22 cellular contexts compared by ENCODE assay signal in genomic region chr6:125031385-125031784, GRCh38.
"Had no signal": no experiment of that assay in that cellular context is flagged by ENCODE, and none has a peak within 500 bp of the region (broad histone marks: within the 10 kb centered on the region; RNA-seq: fewer than 3 reads in every experiment).

No MANE protein-coding gene starts in this region.

- H3K9me3 ChIP-seq: gastrocnemius medialis, right lobe of liver, tibial artery, upper lobe of right lung, vagina had no signal

- H3K4me1 ChIP-seq: esophagus muscularis mucosa, gastrocnemius medialis, heart right ventricle, psoas muscle, right lobe of liver, upper lobe of right lung, vagina had no signal

- FAIRE-seq: endometrium had no signal

- ATAC-seq: gastrocnemius medialis; heart right ventricle; left lobe of liver; naive thymus-derived CD4-positive, alpha-beta T cell; psoas muscle; right lobe of liver; stimulated activated effector memory CD8-positive, alpha-beta T cell treated with anti-CD3 and anti-CD28 coated beads, Interleukin-12 subunit alpha, Interleukin-12 subunit beta, amount 100 ng/mL, for 72 hours; upper lobe of right lung had no signal

- H3K27me3 ChIP-seq: dorsolateral prefrontal cortex, esophagus muscularis mucosa, gastrocnemius medialis, heart right ventricle, right lobe of liver, tibial artery, upper lobe of right lung, vagina had no signal

- H3K36me3 ChIP-seq: esophagus muscularis mucosa, gastrocnemius medialis, heart right ventricle, right lobe of liver, upper lobe of right lung, vagina had no signal

- H3K27ac ChIP-seq: dorsolateral prefrontal cortex, epithelial cell of prostate, esophagus muscularis mucosa, gastrocnemius medialis, heart right ventricle, psoas muscle, right lobe of liver, tibial artery, upper lobe of right lung, vagina had no signal

- H3K4me3 ChIP-seq: dorsolateral prefrontal cortex, esophagus muscularis mucosa, gastrocnemius medialis, heart right ventricle, psoas muscle, right lobe of liver, tibial artery, upper lobe of right lung, vagina had no signal

- DNase-seq: dorsolateral prefrontal cortex; effector CD8-positive, alpha-beta T cell; gastrocnemius medialis; heart right ventricle; hypothalamus; islet precursor cell; mammary epithelial cell; naive thymus-derived CD4-positive, alpha-beta T cell; nephron progenitor cell; psoas muscle; retina; right lobe of liver; stimulated activated CD4-positive, alpha-beta T cell treated with anti-CD3 and anti-CD28 coated beads, Interleukin-4, amount 100 ng/mL, for 1 hour; stimulated activated CD8-positive, alpha-beta memory T cell treated with anti-CD3 and anti-CD28 coated beads, Interleukin-4, amount 100 ng/mL, for 48 hours; tibial artery; upper lobe of right lung had no signal
